Comparison of ENCODE assay signal across 8 cellular contexts in the genomic region with DNA sequence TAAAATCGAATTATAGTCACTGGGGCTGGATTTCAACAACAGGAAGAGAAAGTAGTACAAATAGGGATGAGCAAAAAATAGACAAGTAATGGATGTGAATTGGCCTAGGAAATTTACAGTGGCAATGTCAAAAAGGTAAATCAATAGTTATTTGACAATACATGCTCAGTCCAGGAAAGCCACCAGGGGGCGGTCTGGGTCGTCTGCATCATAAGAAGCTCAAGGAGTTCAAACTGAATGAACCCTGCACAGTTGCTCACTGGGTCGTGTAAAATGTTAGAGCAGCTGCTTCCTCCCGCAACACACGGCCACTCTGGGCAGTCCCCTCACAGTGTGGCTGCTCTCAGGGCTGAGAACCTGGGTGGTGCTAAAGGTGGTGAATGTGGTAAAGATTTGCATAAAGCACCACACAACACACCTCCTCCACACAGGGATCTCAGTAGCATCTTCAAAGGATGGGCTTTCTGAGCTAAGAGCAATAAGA.
A peak's percentile ranks its signal among the peaks of the same experiment; 100 is the strongest.
DNase-seq lines count a peak whose midpoint lies in the region; ATAC-seq and TF ChIP-seq lines count a peak whose summit lies in the region.

No MANE protein-coding gene starts in this region.

- H3K9me3 ChIP-seq in BE2C = no peaks in the 10 kb centered on the region
- H3K9me3 ChIP-seq in effector memory CD4-positive, alpha-beta T cell (ENCODE audit: control insufficient read depth, low read length) = no peaks in the 10 kb centered on the region

- no peaks in the 10 kb centered on the region for H3K4me1 ChIP-seq in BE2C
- no peaks in the 10 kb centered on the region for H3K4me1 ChIP-seq in effector memory CD4-positive, alpha-beta T cell (ENCODE audit: control insufficient read depth, insufficient read depth, low read length, poor library complexity, severe bottlenecking)

- no peak overlapping the region for H3K27ac ChIP-seq in effector memory CD4-positive, alpha-beta T cell (ENCODE audit: insufficient read depth, low read length, poor library complexity, severe bottlenecking)

- DNase-seq in BE2C (peak; percentile 80), NCI-H510A treated with DMSO at 0.1 percent for 48 hours (lab: John Stamatoyannopoulos, UW) (peak; percentile 46), mucosa of gallbladder (ENCODE audit: low spot score) (peak; percentile 65)
- DNase-seq in activated CD4-positive, alpha-beta T cell treated with anti-CD3 and anti-CD28 coated beads, Interleukin-2, amount 50 U/mL, for 1 hour = peak; percentile 59
- peak in 2 of 3 donors; percentile 9 to 28 for DNase-seq in effector memory CD4-positive, alpha-beta T cell
- peak; percentile 5 to 31 (median 22) for DNase-seq in stimulated activated naive CD4-positive, alpha-beta T cell (lab: John Stamatoyannopoulos, UW)

- H3K36me3 ChIP-seq in BE2C = no peaks in the 10 kb centered on the region
- H3K36me3 ChIP-seq in effector memory CD4-positive, alpha-beta T cell (ENCODE audit: control insufficient read depth, insufficient read depth, low read length) = no peaks in the 10 kb centered on the region

- peak; percentile 96 for TF ChIP-seq CTCF in BE2C (IDR thresholded peaks at IDR 0.05; ENCODE audit: low read depth, low read length)

- no peak overlapping the region for H3K4me3 ChIP-seq in BE2C (ENCODE audit: low read depth, low read length)
- no peak overlapping the region for H3K4me3 ChIP-seq in effector memory CD4-positive, alpha-beta T cell (ENCODE audit: insufficient read depth, low read depth, low read length, poor library complexity, severe bottlenecking)

- ATAC-seq in GM18868 (IDR thresholded peaks at IDR 0.05; ENCODE audit: unreplicated experiment) (peak; percentile 94), HG03095 (IDR thresholded peaks at IDR 0.05; ENCODE audit: unreplicated experiment) (peak; percentile 95)

- peaks cover 64% of the 10 kb centered on the region for H3K27me3 ChIP-seq in BE2C
- H3K27me3 ChIP-seq in effector memory CD4-positive, alpha-beta T cell (replicated peaks; ENCODE audit: control insufficient read depth, insufficient read depth, low read length, poor library complexity, severe bottlenecking) = no peaks in the 10 kb centered on the region

Comparison
In these comparisons a context has a peak if more than half of its experiments do, and no peak if none do; other contexts are left out.
1. DNase-seq: peak in every context shown above with its lines; median percentile 80 in BE2C; 65 in mucosa of gallbladder; 59 in activated CD4-positive, alpha-beta T cell treated with anti-CD3 and anti-CD28 coated beads, Interleukin-2, amount 50 U/mL, for 1 hour; 46 in NCI-H510A treated with DMSO at 0.1 percent for 48 hours; 22 in stimulated activated naive CD4-positive, alpha-beta T cell; 18 in effector memory CD4-positive, alpha-beta T cell.